ENCODE assay signal across 23 cellular contexts in the genomic region with DNA sequence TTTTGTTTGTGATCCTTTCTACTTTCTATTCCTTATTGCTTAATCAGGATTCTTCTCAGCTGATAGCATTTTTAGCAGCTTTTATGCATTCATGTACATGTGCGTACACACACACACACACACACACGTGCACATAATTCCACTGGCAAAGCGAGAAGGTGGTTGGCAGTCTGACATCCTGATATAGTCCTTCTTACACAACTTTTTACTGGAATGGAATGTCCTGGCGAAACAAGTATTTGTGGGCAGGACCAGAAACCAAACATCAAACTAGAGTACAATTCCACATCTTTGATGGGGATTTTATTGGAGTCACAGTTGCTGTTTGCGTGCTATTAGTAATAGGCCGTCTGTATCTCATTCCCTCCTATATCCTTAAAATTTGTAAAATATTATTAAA.
DNase-seq lines count a peak whose midpoint lies in the region; ATAC-seq and TF ChIP-seq lines count a peak whose summit lies in the region.
"Had no signal": no experiment of that assay in that cellular context is flagged by ENCODE, and none has a peak within 500 bp of the region (broad histone marks: within the 10 kb centered on the region; RNA-seq: fewer than 3 reads in every experiment).

No MANE protein-coding gene starts in this region.

- TF ChIP-seq CTCF in AG10803 (conservative IDR thresholded peaks at IDR 0.05; ENCODE audit: low read length), result no peak

- DNase-seq in AG10803 (ENCODE audit: low read depth), result peak; percentile 85
- DNase-seq in amniotic epithelial cell (ENCODE audit: low read depth), result peak; percentile 97
- DNase-seq in fibroblast of the conjunctiva (ENCODE audit: low read depth), result peak; percentile 85
- peak; percentile 85 for DNase-seq in skeletal muscle cell (ENCODE audit: low read depth)
- no peak for DNase-seq in OCI-M1 (lab: John Stamatoyannopoulos, UW)
- no peak for DNase-seq in activated naive CD4-positive, alpha-beta T cell treated with anti-CD3 and anti-CD28 coated beads, Interleukin-2, amount 50 U/mL, for 72 hours (ENCODE audit: low spot score in 2 of 2)
- no peak for DNase-seq in midbrain (lab: John Stamatoyannopoulos, UW)
- DNase-seq: activated CD8-positive, alpha-beta memory T cell treated with anti-CD3 and anti-CD28 coated beads, Interleukin-2, amount 50 U/mL, for 48 hours; activated effector memory CD4-positive, alpha-beta T cell treated with Interleukin-2 at 50 U/mL for 16 hours; adrenal gland; central memory CD4-positive, alpha-beta T cell; COR-L47; erythroblast; head of caudate nucleus; naive B cell; NCI-H1105; NCI-H2107; NCI-H510A; sigmoid colon; testis had no signal

- H3K9me3 Mint-ChIP-seq in activated naive CD4-positive, alpha-beta T cell treated with anti-CD3 and anti-CD28 coated beads, Interleukin-2, amount 50 U/mL, for 72 hours, result peaks cover 18 to 21% of the 10 kb centered on the region in 2 donors

- H3K36me3 Mint-ChIP-seq in activated naive CD4-positive, alpha-beta T cell treated with anti-CD3 and anti-CD28 coated beads, Interleukin-2, amount 50 U/mL, for 72 hours, result peaks cover 0 to 7% of the 10 kb centered on the region in 2 donors
- H3K36me3 Mint-ChIP-seq: naive B cell; stimulated activated effector memory CD8-positive, alpha-beta T cell treated with anti-CD3 and anti-CD28 coated beads, Interleukin-12 subunit alpha, Interleukin-12 subunit beta, amount 100 ng/mL, for 72 hours had no signal

- no peak overlapping the region for H3K27ac Mint-ChIP-seq in activated naive CD4-positive, alpha-beta T cell treated with anti-CD3 and anti-CD28 coated beads, Interleukin-2, amount 50 U/mL, for 72 hours
- H3K27ac Mint-ChIP-seq: naive B cell; stimulated activated effector memory CD8-positive, alpha-beta T cell treated with anti-CD3 and anti-CD28 coated beads, Interleukin-12 subunit alpha, Interleukin-12 subunit beta, amount 100 ng/mL, for 72 hours; T-helper 2 cell treated with Interferon-gamma antibody and Interleukin-4, amounts not matched to agents 5 μg/mL and 100 μg/mL, for 36 hours had no signal

- H3K4me3 ChIP-seq in AG10803 (ENCODE audit: low read length) (no peak overlapping the region), skeletal muscle cell (ENCODE audit: low read depth, low read length) (no peak overlapping the region)
- H3K4me3 ChIP-seq: adrenal gland, sigmoid colon, testis had no signal

- ATAC-seq in GM18511 (IDR thresholded peaks at IDR 0.05; ENCODE audit: unreplicated experiment), result no peak
- no peak for ATAC-seq in activated naive CD4-positive, alpha-beta T cell treated with anti-CD3 and anti-CD28 coated beads, Interleukin-2, amount 50 U/mL, for 72 hours
- ATAC-seq: stimulated activated effector memory CD8-positive, alpha-beta T cell treated with anti-CD3 and anti-CD28 coated beads, Interleukin-12 subunit alpha, Interleukin-12 subunit beta, amount 100 ng/mL, for 72 hours had no signal

Comparison
In these comparisons a context has a peak if more than half of its experiments do, and no peak if none do; other contexts are left out.
1. DNase-seq: peak in AG10803 (single experiment), amniotic epithelial cell (single experiment), fibroblast of the conjunctiva (single experiment) and skeletal muscle cell (single experiment); none in OCI-M1 (single experiment), activated naive CD4-positive, alpha-beta T cell treated with anti-CD3 and anti-CD28 coated beads, Interleukin-2, amount 50 U/mL, for 72 hours (0 of 2) and midbrain (single experiment).